In genomic region chr16:15874745-15875314, GRCh38 we compare ENCODE assay signal across 8 cellular contexts. TPM values are rescaled to one million over a fixed set of nuclear protein-coding genes. Genes with fewer than 3 reads are reported as not detected.
DNase-seq lines count a peak whose midpoint lies in the region; ATAC-seq, FAIRE-seq and TF ChIP-seq lines count a peak whose summit lies in the region.

No MANE protein-coding gene starts in this region.

- peak; percentile 93 for TF ChIP-seq CTCF in brain microvascular endothelial cell (IDR thresholded peaks at IDR 0.05; ENCODE audit: low read depth, low read length, missing control alignments)
- peak; percentile 82 to 89 (median 83) for TF ChIP-seq CTCF in keratinocyte (optimal IDR thresholded peaks at IDR 0.05 in 1 of 3, IDR thresholded peaks at IDR 0.05 in 1 of 3, conservative IDR thresholded peaks at IDR 0.05 in 1 of 3; ENCODE audit: extremely low read depth in 1 of 3, insufficient read depth in 2 of 3, low read length in 3 of 3)

- H3K9me3 ChIP-seq in keratinocyte (ENCODE audit: control insufficient read depth, low read depth, low read length): no peaks in the 10 kb centered on the region

- no peaks in the 10 kb centered on the region for H4K20me1 ChIP-seq in keratinocyte (ENCODE audit: control insufficient read depth, extremely low read depth, insufficient read depth, low read length)

- H3K9me1 ChIP-seq in keratinocyte (ENCODE audit: control insufficient read depth, extremely low read depth, insufficient read depth, low read length): no peaks in the 10 kb centered on the region

- in situ Hi-C loops in brain microvascular endothelial cell (cut with HindIII; ENCODE audit: low pct_ligation_motif_present, low sequenced_read_pairs): no loop called here

- no peaks in the 10 kb centered on the region for H3K27me3 ChIP-seq in brain microvascular endothelial cell (replicated peaks)
- H3K27me3 ChIP-seq in keratinocyte (ENCODE audit: control insufficient read depth, extremely low read depth, insufficient read depth, low read length): no peaks in the 10 kb centered on the region

- CTCF ChIA-PET in activated CD4-positive, alpha-beta T cell treated with anti-CD3 and anti-CD28 coated beads for 36 hours (lab: Charles Lee): interaction anchor here (0.7 to 1.8 kb wide), 8 partner anchors 9 to 309 kb away, joined by 3 to 6 read pairs (median 3); no protein-coding TSS in a partner anchor

- dilution Hi-C loops in keratinocyte (cut with MboI; ENCODE audit: extremely low pct_ligation_motif_present, low sequenced_read_pairs): loop anchor here (25.0 kb wide), 1 partner anchor 112 kb away; no protein-coding TSS in a partner anchor

- H3K4me2 ChIP-seq in keratinocyte (ENCODE audit: control insufficient read depth, extremely low read depth, insufficient read depth, low read depth, low read length): no peak overlapping the region

- POLR2A ChIA-PET in activated CD4-positive, alpha-beta T cell treated with anti-CD3 and anti-CD28 coated beads for 36 hours (lab: Charles Lee): interaction anchor here (0.6 kb wide), 1 partner anchor 177 kb away, joined by 3 read pairs; no protein-coding TSS in a partner anchor

- intact Hi-C loops in activated CD4-positive, alpha-beta T cell treated with anti-CD3 and anti-CD28 coated beads for 36 hours (cut with DNase I, micrococcal nuclease): loop anchor here (1.0 to 5.0 kb wide), 3 partner anchors 42 to 252 kb away; no protein-coding TSS in a partner anchor

- peak; percentile 38 for DNase-seq in activated CD4-positive, alpha-beta T cell treated with anti-CD3 and anti-CD28 coated beads for 36 hours
- DNase-seq in activated CD4-positive, alpha-beta T cell treated with anti-CD3 and anti-CD28 coated beads, Interleukin-2, amount 50 U/mL, for 48 hours: no peak
- DNase-seq in NCI-H1694 (lab: John Stamatoyannopoulos, UW) (peak; percentile 54), brain microvascular endothelial cell (peak; percentile 64), keratinocyte (ENCODE audit: low read depth, low spot score) (no peak), substantia nigra (lab: John Stamatoyannopoulos, UW) (peak in 41 of 49 donors; percentile 2 to 72 (median 31))

- H3K36me3 ChIP-seq in brain microvascular endothelial cell (replicated peaks): peaks cover 5% of the 10 kb centered on the region
- H3K36me3 ChIP-seq in keratinocyte (ENCODE audit: control insufficient read depth in 2 of 2, extremely low read depth in 1 of 2, insufficient read depth in 2 of 2, low read length in 2 of 2): peaks cover 10 to 14% of the 10 kb centered on the region in 2 experiments

- no peak for ATAC-seq in activated CD4-positive, alpha-beta T cell treated with anti-CD3 and anti-CD28 coated beads for 36 hours
- ATAC-seq in HG02973 (IDR thresholded peaks at IDR 0.05; ENCODE audit: unreplicated experiment): no peak
- ATAC-seq in GM21529 (IDR thresholded peaks at IDR 0.05; ENCODE audit: unreplicated experiment): no peak

- H3K36me3 Mint-ChIP-seq in activated CD4-positive, alpha-beta T cell treated with anti-CD3 and anti-CD28 coated beads for 36 hours (ENCODE audit: low read depth): peaks cover 19% of the 10 kb centered on the region

- H3K27me3 Mint-ChIP-seq in activated CD4-positive, alpha-beta T cell treated with anti-CD3 and anti-CD28 coated beads for 36 hours: no peaks in the 10 kb centered on the region

- no peak overlapping the region for H3K4me3 Mint-ChIP-seq in activated CD4-positive, alpha-beta T cell treated with anti-CD3 and anti-CD28 coated beads for 36 hours

- no peak overlapping the region for H3K27ac Mint-ChIP-seq in activated CD4-positive, alpha-beta T cell treated with anti-CD3 and anti-CD28 coated beads for 36 hours

- peaks cover 9% of the 10 kb centered on the region for H3K4me1 ChIP-seq in keratinocyte (ENCODE audit: control insufficient read depth, extremely low read depth, insufficient read depth, low read length)

- no peak overlapping the region for H3K27ac ChIP-seq in brain microvascular endothelial cell
- peak overlapping the region; percentile 54 for H3K27ac ChIP-seq in keratinocyte (ENCODE audit: control insufficient read depth, insufficient read depth, low read length)
- no peak overlapping the region for H3K27ac ChIP-seq in substantia nigra (ENCODE audit: low read depth, low read length, poor library complexity, severe bottlenecking)

- H3K9me3 Mint-ChIP-seq in activated CD4-positive, alpha-beta T cell treated with anti-CD3 and anti-CD28 coated beads for 36 hours (ENCODE audit: low read depth): no peaks in the 10 kb centered on the region

- peak overlapping the region; percentile 82 for H2AFZ ChIP-seq in keratinocyte (ENCODE audit: control insufficient read depth, low read length)

- H3K79me2 ChIP-seq in keratinocyte (ENCODE audit: control insufficient read depth, insufficient read depth, low read length): peaks cover 5% of the 10 kb centered on the region

- peaks cover 9% of the 10 kb centered on the region for H3K4me1 Mint-ChIP-seq in activated CD4-positive, alpha-beta T cell treated with anti-CD3 and anti-CD28 coated beads for 36 hours

- H3K9ac ChIP-seq in keratinocyte (ENCODE audit: control insufficient read depth, extremely low read depth, insufficient read depth, low read length): no peak overlapping the region

- FAIRE-seq in keratinocyte (lab: Jason Lieb, UNC): peak; percentile 67

- no peak overlapping the region for H3K4me3 ChIP-seq in brain microvascular endothelial cell (ENCODE audit: low read depth, low read length)
- no peak overlapping the region for H3K4me3 ChIP-seq in keratinocyte (ENCODE audit: control insufficient read depth in 2 of 3, extremely low read depth in 1 of 3, insufficient read depth in 2 of 3, low read depth in 1 of 3, low read length in 3 of 3)

RNA-seq across cellular contexts. Expression of gene CEP20, which starts 13.6 kb away (rescaled TPM):
- 10 to 100 TPM; 39.3 to 51.0 TPM for total RNA-seq in activated CD4-positive, alpha-beta T cell treated with anti-CD3 and anti-CD28 coated beads for 36 hours
- 23.9 to 44.1 TPM (median 27.1 TPM) in 3 replicates for polyA plus RNA-seq in keratinocyte
- polyA plus RNA-seq in keratinocyte (2011; ENCODE audit: low read depth): 24.4 TPM
- 18.3 and 50.2 TPM in 2 replicates for polyA plus RNA-seq in keratinocyte (2011; cell fraction: cytosol; rRNA removed)
- polyA plus RNA-seq in keratinocyte (2011; cell fraction: nucleus; rRNA removed): 14.6 and 16.4 TPM in 2 replicates
- 24.3 and 29.9 TPM in 2 replicates for polyA plus RNA-seq in keratinocyte (2012; ENCODE audit: low replicate concordance)
- polyA minus RNA-seq in keratinocyte: 4.0 to 25.6 TPM (median 6.9 TPM) in 3 replicates
- polyA minus RNA-seq in keratinocyte (2011; cell fraction: cytosol; rRNA and poly(A)+ RNA removed): 15.3 TPM
- polyA minus RNA-seq in keratinocyte (2011; cell fraction: nucleus; rRNA and poly(A)+ RNA removed): 3.8 and 8.1 TPM in 2 replicates

RNA-seq across cellular contexts. Expression of gene MYH11, which starts 18.0 kb away (rescaled TPM):
- not detected for total RNA-seq in activated CD4-positive, alpha-beta T cell treated with anti-CD3 and anti-CD28 coated beads for 36 hours
- polyA plus RNA-seq in keratinocyte: not detected in 3 replicates
- polyA plus RNA-seq in keratinocyte (2011; ENCODE audit: low read depth): 0.04 TPM
- not detected in 2 replicates for polyA plus RNA-seq in keratinocyte (2011; cell fraction: cytosol; rRNA removed)
- polyA plus RNA-seq in keratinocyte (2011; cell fraction: nucleus; rRNA removed): not detected in 2 replicates
- polyA plus RNA-seq in keratinocyte (2012; ENCODE audit: low replicate concordance): 0.09 and 1.6 TPM in 2 replicates
- not detected in 3 replicates for polyA minus RNA-seq in keratinocyte
- not detected for polyA minus RNA-seq in keratinocyte (2011; cell fraction: cytosol; rRNA and poly(A)+ RNA removed)
- not detected in 2 replicates for polyA minus RNA-seq in keratinocyte (2011; cell fraction: nucleus; rRNA and poly(A)+ RNA removed)

Comparison
In these comparisons a context has a peak if more than half of its experiments do, and no peak if none do; other contexts are left out.
1. DNase-seq: peak in activated CD4-positive, alpha-beta T cell treated with anti-CD3 and anti-CD28 coated beads for 36 hours (single experiment), NCI-H1694 (single experiment), brain microvascular endothelial cell (single experiment) and substantia nigra (41 of 49); none in activated CD4-positive, alpha-beta T cell treated with anti-CD3 and anti-CD28 coated beads, Interleukin-2, amount 50 U/mL, for 48 hours (0 of 2) and keratinocyte (single experiment).